In the genomic region with DNA sequence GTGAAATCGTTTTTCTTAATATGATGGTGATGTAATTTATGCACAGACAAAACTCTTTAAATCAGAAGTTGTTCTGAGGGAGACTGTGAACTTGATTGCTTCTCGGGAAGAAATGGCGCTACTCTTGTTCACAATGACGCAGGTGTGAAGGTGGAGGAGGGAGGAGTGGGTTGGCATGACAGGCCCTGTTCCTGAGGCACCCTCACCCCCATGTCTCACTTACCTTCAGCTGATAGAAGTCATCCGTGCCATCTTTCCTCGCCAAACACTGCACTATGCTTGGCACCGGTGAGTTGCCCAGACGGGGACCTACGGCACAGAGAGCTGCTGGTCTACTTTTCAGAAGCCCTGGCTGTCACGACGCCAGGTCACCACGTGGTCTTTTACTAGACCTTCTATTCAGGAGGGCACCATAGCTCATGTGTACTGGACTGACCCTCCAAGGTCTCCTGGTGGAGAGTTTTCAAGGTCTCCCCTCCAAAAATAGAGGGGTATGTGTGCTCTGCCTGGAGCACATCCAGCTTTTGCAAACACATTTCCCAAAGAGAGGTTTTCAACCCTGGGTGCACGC, we compare ENCODE assay signal across 1 cellular context.
TF ChIP-seq lines count a peak whose summit lies in the region.

No MANE protein-coding gene starts in this region.

TF ChIP-seq in HepG2, 621 proteins besides CTCF, POLR2A, EP300 and RAD21:
- TF ChIP-seq ZBTB8A (CRISPR knock-in tag; IDR thresholded peaks at IDR 0.05; ENCODE audit: borderline replicate concordance, low read depth) (no peak), ADNP (CRISPR knock-in tag; IDR thresholded peaks at IDR 0.05) (no peak), DNMT3B (CRISPR knock-in tag; conservative IDR thresholded peaks at IDR 0.05) (no peak), BATF2 (CRISPR knock-in tag; IDR thresholded peaks at IDR 0.05) (no peak), ZSCAN29 (CRISPR knock-in tag; conservative IDR thresholded peaks at IDR 0.05) (no peak), CREB1 (IDR thresholded peaks at IDR 0.05) (no peak), CREB1 (CRISPR knock-in tag; IDR thresholded peaks at IDR 0.05) (no peak), MED1 (CRISPR knock-in tag; IDR thresholded peaks at IDR 0.05) (no peak), MIXL1 (CRISPR knock-in tag; IDR thresholded peaks at IDR 0.05) (no peak), HMG20A (CRISPR knock-in tag; IDR thresholded peaks at IDR 0.05; ENCODE audit: borderline replicate concordance) (no peak), KDM5B (CRISPR knock-in tag; IDR thresholded peaks at IDR 0.05; ENCODE audit: borderline replicate concordance) (no peak)
- TF ChIP-seq, protein P1, sequence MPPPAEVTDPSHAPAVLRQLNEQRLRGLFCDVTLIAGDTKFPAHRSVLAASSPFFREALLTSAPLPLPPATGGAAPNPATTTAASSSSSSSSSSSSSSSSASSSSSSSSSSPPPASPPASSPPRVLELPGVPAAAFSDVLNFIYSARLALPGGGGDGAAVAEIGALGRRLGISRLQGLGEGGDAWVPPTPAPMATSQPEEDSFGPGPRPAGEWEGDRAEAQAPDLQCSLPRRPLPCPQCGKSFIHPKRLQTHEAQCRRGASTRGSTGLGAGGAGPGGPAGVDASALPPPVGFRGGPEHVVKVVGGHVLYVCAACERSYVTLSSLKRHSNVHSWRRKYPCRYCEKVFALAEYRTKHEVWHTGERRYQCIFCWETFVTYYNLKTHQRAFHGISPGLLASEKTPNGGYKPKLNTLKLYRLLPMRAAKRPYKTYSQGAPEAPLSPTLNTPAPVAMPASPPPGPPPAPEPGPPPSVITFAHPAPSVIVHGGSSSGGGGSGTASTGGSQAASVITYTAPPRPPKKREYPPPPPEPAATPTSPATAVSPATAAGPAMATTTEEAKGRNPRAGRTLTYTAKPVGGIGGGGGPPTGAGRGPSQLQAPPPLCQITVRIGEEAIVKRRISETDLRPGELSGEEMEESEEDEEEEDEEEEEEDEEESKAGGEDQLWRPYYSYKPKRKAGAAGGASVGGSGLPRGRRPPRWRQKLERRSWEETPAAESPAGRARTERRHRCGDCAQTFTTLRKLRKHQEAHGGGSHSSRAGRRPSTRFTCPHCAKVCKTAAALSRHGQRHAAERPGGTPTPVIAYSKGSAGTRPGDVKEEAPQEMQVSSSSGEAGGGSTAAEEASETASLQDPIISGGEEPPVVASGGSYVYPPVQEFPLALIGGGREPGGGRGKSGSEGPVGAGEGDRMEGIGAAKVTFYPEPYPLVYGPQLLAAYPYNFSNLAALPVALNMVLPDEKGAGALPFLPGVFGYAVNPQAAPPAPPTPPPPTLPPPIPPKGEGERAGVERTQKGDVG (CRISPR knock-in tag; IDR thresholded peaks at IDR 0.05; ENCODE audit: borderline replicate concordance), result no peak
